ENCODE assay signal across 9 cellular contexts in genomic region chr11:88016392-88017020, GRCh38.
DNase-seq lines count a peak whose midpoint lies in the region; ATAC-seq, FAIRE-seq and TF ChIP-seq lines count a peak whose summit lies in the region.
"Had no signal": no experiment of that assay in that cellular context is flagged by ENCODE, and none has a peak within 500 bp of the region (broad histone marks: within the 10 kb centered on the region; RNA-seq: fewer than 3 reads in every experiment).

No MANE protein-coding gene starts in this region.

- TF ChIP-seq CTCF in K562 (IDR thresholded peaks at IDR 0.05 in 2 of 3, conservative IDR thresholded peaks at IDR 0.05 in 1 of 3; ENCODE audit: insufficient read depth in 2 of 3, low read depth in 1 of 3, low read length in 3 of 3), result peak; percentile 49 to 76 (median 68)

- no TSS peak for BruUV-seq in K562 (replicated peaks; lab: Mats Ljungman, UMichigan)

- H3K4me1 Mint-ChIP-seq in T-helper 17 cell, result no peaks in the 10 kb centered on the region

- CTCF ChIA-PET in K562 (lab: Yijun Ruan, JAX; ENCODE audit: low intra/inter-chr PET ratio), result interaction anchor here (1.0 to 2.0 kb wide), 2 partner anchors 478 to 527 kb away, joined by 3 to 22 read pairs; no protein-coding TSS in a partner anchor

- H3K4me1 ChIP-seq in K562 (replicated peaks in 1 of 2; ENCODE audit: control insufficient read depth in 2 of 2, insufficient read depth in 2 of 2, low read length in 2 of 2), result no peaks in the 10 kb centered on the region

- ATAC-seq in HG02885 (IDR thresholded peaks at IDR 0.05; ENCODE audit: poor library complexity, unreplicated experiment) (peak; percentile 93), T-helper 17 cell (peak; percentile 59), K562 (peak; percentile 91)

- no peaks in the 10 kb centered on the region for H3K36me3 Mint-ChIP-seq in T-helper 17 cell (ENCODE audit: low read depth)

- H3K9me3 ChIP-seq in T-helper 17 cell (ENCODE audit: control insufficient read depth, low read length, poor library complexity, severe bottlenecking) (no peaks in the 10 kb centered on the region), K562 (replicated peaks; ENCODE audit: control insufficient read depth, insufficient read depth, low read depth, low read length) (no peaks in the 10 kb centered on the region)

- FAIRE-seq in K562 (lab: Jason Lieb, UNC), result peak; percentile 79
- peak; percentile 97 for FAIRE-seq in islet of Langerhans (lab: Jason Lieb, UNC)
- FAIRE-seq: G401.6 had no signal

- H3K9me1 ChIP-seq in K562 (ENCODE audit: control insufficient read depth, insufficient read depth, low read length), result no peaks in the 10 kb centered on the region

- H3K27me3 ChIP-seq in K562 (ENCODE audit: control insufficient read depth in 2 of 2, insufficient read depth in 2 of 2, low read length in 2 of 2), result no peaks in the 10 kb centered on the region

- no peak overlapping the region for H2AFZ ChIP-seq in K562 (ENCODE audit: low read depth, low read length)

- 0% methylated on average over 2 of the region's 2 CpGs for WGBS in K562 (ENCODE audit: insufficient coverage, low coverage, missing lambda C conversion rate)

- no peak for TF ChIP-seq POLR2A in K562 (conservative IDR thresholded peaks at IDR 0.05)

- H3K4me3 ChIP-seq in K562, result no peak overlapping the region

- H3K4me3 Mint-ChIP-seq in T-helper 17 cell, result no peak overlapping the region

- POLR2A ChIA-PET in K562 (lab: Yijun Ruan, JAX), result no interaction called here

- no peaks in the 10 kb centered on the region for H4K20me1 ChIP-seq in K562 (replicated peaks; ENCODE audit: control insufficient read depth, insufficient read depth, low read length)

- peak; percentile 15 for DNase-seq in activated T-cell treated with anti-CD3 and anti-CD28 coated beads for 1 hour (ENCODE audit: low read depth)
- DNase-seq in activated T-cell treated with anti-CD3 and anti-CD28 coated beads, Interleukin-2, amount 50 U/mL, for 1 hour, result no peak
- DNase-seq in NCI-H1694 treated with DMSO at 0.1 percent for 48 hours (lab: John Stamatoyannopoulos, UW), result peak; percentile 39
- peak in 1 of 3 donors; percentile 31 for DNase-seq in T-helper 17 cell
- peak; percentile 12 to 73 (median 22) for DNase-seq in K562 (ENCODE audit: extremely low read depth in 1 of 4, low spot score in 3 of 4)
- DNase-seq in stimulated activated CD4-positive, alpha-beta T cell treated with anti-CD3 and anti-CD28 coated beads, Interleukin-1b, Interleukin-23, amount 100 ng/mL, for 4 hours (ENCODE audit: low read depth in 2 of 2), result peak; percentile 7 to 37

- in situ Hi-C loops in K562 (cut with MboI), result no loop called here

- H3K27ac ChIP-seq in K562 (ENCODE audit: extremely low read depth, low read depth, low read length), result no peak overlapping the region

- TF ChIP-seq EP300 in K562 (IDR thresholded peaks at IDR 0.05; ENCODE audit: low read length), result no peak

- H3K9ac ChIP-seq in K562 (ENCODE audit: insufficient read depth in 1 of 2, low read depth in 2 of 2, low read length in 2 of 2), result no peak overlapping the region

- intact Hi-C loops in K562 (cut with micrococcal nuclease), result loop anchor here (1.0 kb wide), 2 partner anchors 87 to 528 kb away; no protein-coding TSS in a partner anchor

- TF ChIP-seq RAD21 in K562 (CRISPR knock-in tag; conservative IDR thresholded peaks at IDR 0.05 in 1 of 2, IDR thresholded peaks at IDR 0.05 in 1 of 2), result peak; percentile 87 to 88

- no peak overlapping the region for H3K27ac Mint-ChIP-seq in T-helper 17 cell

- no peaks in the 10 kb centered on the region for H3K36me3 ChIP-seq in K562 (ENCODE audit: control insufficient read depth, insufficient read depth, low read length)

- peaks cover 15% of the 10 kb centered on the region for H3K27me3 Mint-ChIP-seq in T-helper 17 cell

- H3K79me2 ChIP-seq in K562 (ENCODE audit: control insufficient read depth, insufficient read depth, low read length), result no peaks in the 10 kb centered on the region

- H3K4me2 ChIP-seq in K562 (ENCODE audit: insufficient read depth, low read length), result no peak overlapping the region

TF ChIP-seq in K562, 482 proteins besides CTCF, POLR2A, EP300 and RAD21:
- TF ChIP-seq CREBBP (IDR thresholded peaks at IDR 0.05; ENCODE audit: low read depth, low read length), result no peak
- no peak for TF ChIP-seq CBFA2T3 (IDR thresholded peaks at IDR 0.05)
- TF ChIP-seq C11orf30 (IDR thresholded peaks at IDR 0.05; ENCODE audit: low read depth), result peak; percentile 96
- TF ChIP-seq ZKSCAN3 (CRISPR knock-in tag; IDR thresholded peaks at IDR 0.05), result no peak
- peak; percentile 72 for TF ChIP-seq SMC3 (conservative IDR thresholded peaks at IDR 0.05; ENCODE audit: insufficient read depth, low read depth, low read length)
- TF ChIP-seq SRSF7 (optimal IDR thresholded peaks at IDR 0.05; ENCODE audit: low read depth, low read length), result no peak
- TF ChIP-seq MEIS2 (IDR thresholded peaks at IDR 0.05; ENCODE audit: partially characterized antibody), result no peak
- peak; percentile 53; the same call in 1 of the 2 replicates for TF ChIP-seq DEAF1 (CRISPR knock-in tag; IDR thresholded peaks at IDR 0.05)
- TF ChIP-seq STAG1 (CRISPR knock-in tag; IDR thresholded peaks at IDR 0.05; ENCODE audit: borderline replicate concordance), result no peak; the same call in 1 of the 2 replicates
- TF ChIP-seq ZNF583 (CRISPR knock-in tag; IDR thresholded peaks at IDR 0.05), result no peak
- no peak for TF ChIP-seq ZNF449 (CRISPR knock-in tag; IDR thresholded peaks at IDR 0.05)
- peak; percentile 97 for TF ChIP-seq MAFF (IDR thresholded peaks at IDR 0.05; ENCODE audit: low read length)
- no peak for TF ChIP-seq SP2 (IDR thresholded peaks at IDR 0.05; ENCODE audit: extremely low read depth, low read depth, low read length, poor library complexity, severe bottlenecking)
- no peak for TF ChIP-seq SNIP1 (IDR thresholded peaks at IDR 0.05; ENCODE audit: low read depth)
- no peak for TF ChIP-seq ZNF23 (CRISPR knock-in tag; IDR thresholded peaks at IDR 0.05)
- peak; percentile 50; the same call in 1 of the 2 replicates for TF ChIP-seq ARID2 (IDR thresholded peaks at IDR 0.05)
- peak; percentile 97 for TF ChIP-seq MAFK (IDR thresholded peaks at IDR 0.05; ENCODE audit: low read length)
- TF ChIP-seq MXD1 (CRISPR knock-in tag; IDR thresholded peaks at IDR 0.05; ENCODE audit: borderline replicate concordance, poor library complexity, severe bottlenecking), result no peak
- TF ChIP-seq HMG20A (CRISPR knock-in tag; conservative IDR thresholded peaks at IDR 0.05), result no peak
- peak; percentile 98 for TF ChIP-seq ZNF316 (IDR thresholded peaks at IDR 0.05)
- no peak for TF ChIP-seq NEUROD1 (IDR thresholded peaks at IDR 0.05; ENCODE audit: borderline replicate concordance, low read depth, low read length, partially characterized antibody)
- no peak for TF ChIP-seq U2AF1 (optimal IDR thresholded peaks at IDR 0.05; ENCODE audit: low read depth, low read length)
- TF ChIP-seq MAFG (tag; conservative IDR thresholded peaks at IDR 0.05), result peak; percentile 98
- TF ChIP-seq E2F5 (CRISPR knock-in tag; IDR thresholded peaks at IDR 0.05), result no peak
- no peak for TF ChIP-seq ZNF511 (CRISPR knock-in tag; IDR thresholded peaks at IDR 0.05)
